1 cellular context compared by ENCODE assay signal in genomic region chr18:9683418-9684396, GRCh38.
TF ChIP-seq lines count a peak whose summit lies in the region.

No MANE protein-coding gene starts in this region.

TF ChIP-seq in H1, 55 proteins besides CTCF, POLR2A, EP300 and RAD21:
- no peak for TF ChIP-seq TAF1 (IDR thresholded peaks at IDR 0.05; ENCODE audit: low read depth, low read length)
- no peak for TF ChIP-seq USF2 (IDR thresholded peaks at IDR 0.05; ENCODE audit: low read length)
- no peak for TF ChIP-seq ATF3 (IDR thresholded peaks at IDR 0.05; ENCODE audit: insufficient read depth, low read depth, low read length)
- TF ChIP-seq SP2 (IDR thresholded peaks at IDR 0.05; ENCODE audit: low read length): no peak
- TF ChIP-seq RFX5 (IDR thresholded peaks at IDR 0.05; ENCODE audit: borderline replicate concordance, low read depth, low read length): no peak
- TF ChIP-seq ASH2L (IDR thresholded peaks at IDR 0.05; ENCODE audit: low read length): no peak
- no peak for TF ChIP-seq CBX8 (IDR thresholded peaks at IDR 0.05; ENCODE audit: borderline replicate concordance, low read depth, low read length)
- no peak for TF ChIP-seq CREB1 (IDR thresholded peaks at IDR 0.05)
- TF ChIP-seq MAFK (IDR thresholded peaks at IDR 0.05; ENCODE audit: low read depth, low read length): no peak
- TF ChIP-seq KDM4A (IDR thresholded peaks at IDR 0.05; ENCODE audit: low read depth, low read length, severe bottlenecking): no peak
- no peak for TF ChIP-seq CHD7 (IDR thresholded peaks at IDR 0.05; ENCODE audit: insufficient replicate concordance, low read length)
